In genomic region chr1:155173478-155174333, GRCh38 we compare ENCODE assay signal across 8 cellular contexts. TPM values are rescaled to one million over a fixed set of nuclear protein-coding genes. Genes with fewer than 3 reads are reported as not detected.
DNase-seq lines count a peak whose midpoint lies in the region; ATAC-seq, FAIRE-seq and TF ChIP-seq lines count a peak whose summit lies in the region.

TSS of gene TRIM46 (plus strand) at chr1:155173849. CDS start at chr1:155173967, 118 bp downstream.

- CTCF ChIA-PET in AG04449 (lab: Yijun Ruan, JAX), result interaction anchor here (0.7 to 14.6 kb wide), 53 partner anchors 8 to 431 kb away, joined by 3 to 457 read pairs (median 5); partner anchors contain the start of genes CLK2, EFNA3, MTX1 and SLC50A1

- no peak for TF ChIP-seq POLR2A in H54 (IDR thresholded peaks at IDR 0.05; ENCODE audit: low read depth, low read length)
- no peak for TF ChIP-seq POLR2A in stomach (IDR thresholded peaks at IDR 0.05)

- H3K4me3 ChIP-seq in AG04449 (ENCODE audit: low read depth, low read length), result peak within 1 kb of the TSS; percentile 98
- H3K4me3 ChIP-seq in muscle layer of duodenum (ENCODE audit: low read depth in 1 of 2, low read length in 2 of 2), result peak within 1 kb of the TSS; percentile 77 to 80
- H3K4me3 ChIP-seq in stomach, result peak within 1 kb of the TSS; percentile 84 to 94 (median 90)

- POLR2A ChIA-PET in AG04449 (lab: Yijun Ruan, JAX), result interaction anchor here (0.8 to 1.9 kb wide), 5 partner anchors 20 to 89 kb away, joined by 3 to 17 read pairs (median 5); no protein-coding TSS in a partner anchor

- FAIRE-seq in H54 (lab: Jason Lieb, UNC), result no peak

- peaks cover 0 to 26% of the 10 kb centered on the region in 2 donors for H3K4me1 ChIP-seq in muscle layer of duodenum (ENCODE audit: control insufficient read depth in 1 of 2, insufficient read depth in 2 of 2, low read length in 2 of 2)
- H3K4me1 ChIP-seq in stomach, result peaks cover 48 to 75% (median 65%) of the 10 kb centered on the region in 4 donors

- H3K27ac ChIP-seq in epithelial cell of prostate (peak within 1 kb of the TSS; percentile 75), muscle layer of duodenum (ENCODE audit: low read length) (peak within 1 kb of the TSS; percentile 97), stomach (peak within 1 kb of the TSS; percentile 80 to 96 (median 93))

- H3K9me3 ChIP-seq in muscle layer of duodenum (ENCODE audit: control insufficient read depth in 1 of 2, low read length in 2 of 2), result no peaks in the 10 kb centered on the region
- no peaks in the 10 kb centered on the region for H3K9me3 ChIP-seq in stomach

- 2 to 7% (median 4%) methylated on average over 37 to 38 of the region's 38 CpGs for WGBS in stomach, 5 donors

- intact Hi-C loops in stomach (cut with DNase I; ENCODE audit: low total_unique reads), result loop anchor here (10.0 kb wide), 1 partner anchor 51 kb away; no protein-coding TSS in a partner anchor

- ATAC-seq in GM18517 (IDR thresholded peaks at IDR 0.05; ENCODE audit: unreplicated experiment), result no peak

- no peak for DNase-seq in AG04449 (ENCODE audit: low read depth, low spot score)
- peak; percentile 70 for DNase-seq in H54 (ENCODE audit: insufficient read length, low spot score)
- DNase-seq in NCI-H510A treated with DMSO at 0.1 percent for 48 hours (lab: John Stamatoyannopoulos, UW), result peak; percentile 84
- peak; percentile 65 for DNase-seq in activated T-cell treated with anti-CD3 and anti-CD28 coated beads, Interleukin-2, amount 50 U/mL, for 1 hour
- DNase-seq in epithelial cell of prostate (ENCODE audit: low read depth, low spot score), result no peak
- DNase-seq in stomach, result peak; percentile 25

- TF ChIP-seq EP300 in stomach (IDR thresholded peaks at IDR 0.05), result no peak

- no peak for TF ChIP-seq CTCF in AG04449 (IDR thresholded peaks at IDR 0.05; ENCODE audit: insufficient read depth, low read length, missing control alignments)
- TF ChIP-seq CTCF in stomach (IDR thresholded peaks at IDR 0.05), result peak in 1 of 7 experiments; percentile 42

- H3K27me3 ChIP-seq in muscle layer of duodenum (ENCODE audit: low read depth, low read length) (peaks cover 11% of the 10 kb centered on the region), stomach (peaks cover 0 to 19% (median 6%) of the 10 kb centered on the region in 3 donors)

- H3K36me3 ChIP-seq in muscle layer of duodenum (ENCODE audit: control insufficient read depth in 1 of 2, insufficient read depth in 2 of 2, low read length in 2 of 2) (peaks cover 16 to 24% of the 10 kb centered on the region in 2 donors), stomach (peaks cover 6 to 24% (median 23%) of the 10 kb centered on the region in 4 donors)

RNA-seq across cellular contexts. Expression of gene TRIM46, which starts in this region (rescaled TPM):
- total RNA-seq in stomach, result 10 to 100 TPM in 1 of 5 donors, 1 to 10 TPM in 1, under 1 TPM in 1, not detected in 2; 0.73 to 16.9 (median 5.4) TPM
- polyA plus RNA-seq in stomach, result under 1 TPM; 0.58 to 0.68 (median 0.61) TPM

Comparison
In these comparisons a context has a peak if more than half of its experiments do, and no peak if none do; other contexts are left out.
1. DNase-seq: peak in H54 (single experiment), NCI-H510A treated with DMSO at 0.1 percent for 48 hours (single experiment), activated T-cell treated with anti-CD3 and anti-CD28 coated beads, Interleukin-2, amount 50 U/mL, for 1 hour (single experiment) and stomach (single experiment); none in AG04449 (single experiment) and epithelial cell of prostate (single experiment).
2. Peak in every context shown above with its lines, with median percentiles within 50 percentile points of each other: H3K4me3 ChIP-seq and H3K27ac ChIP-seq.